In the genomic region with DNA sequence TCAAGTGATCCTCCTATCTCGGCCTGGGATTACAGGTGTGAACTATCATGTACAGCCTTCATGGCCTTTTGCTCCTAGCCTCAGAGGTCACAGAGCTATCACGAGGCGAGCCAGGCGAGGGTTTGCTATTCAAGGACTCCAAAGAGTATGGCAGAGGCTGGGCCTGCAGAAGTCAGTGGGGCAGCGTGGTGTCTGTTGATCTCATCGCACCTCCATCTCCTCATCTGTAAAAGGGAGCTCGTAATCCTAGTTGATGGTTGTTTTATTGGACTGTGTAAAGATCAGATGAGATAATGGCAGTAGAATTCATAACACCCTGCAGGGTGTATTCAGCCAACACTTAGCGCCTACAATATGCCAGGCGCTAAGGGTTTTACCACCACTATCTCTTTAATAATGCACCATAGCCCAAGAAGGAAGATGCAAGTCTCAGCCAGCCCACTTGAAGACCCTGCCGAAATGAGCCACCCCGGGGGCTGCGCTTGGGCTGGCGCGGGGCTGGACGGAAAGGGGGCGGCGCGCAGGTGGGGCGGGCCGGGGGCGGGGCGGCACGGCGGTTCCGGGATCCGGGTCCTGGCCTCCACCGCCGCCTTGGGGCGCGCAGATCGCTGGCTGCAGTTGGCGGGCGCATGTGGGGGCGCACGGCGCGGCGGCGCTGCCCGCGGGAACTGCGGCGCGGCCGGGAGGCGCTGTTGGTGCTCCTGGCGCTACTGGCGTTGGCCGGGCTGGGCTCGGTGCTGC, we compare ENCODE assay signal across 8 cellular contexts. TPM values are rescaled to one million over a fixed set of nuclear protein-coding genes. Genes with fewer than 3 reads are reported as not detected.
A peak's percentile ranks its signal among the peaks of the same experiment; 100 is the strongest.
DNase-seq lines count a peak whose midpoint lies in the region; ATAC-seq and TF ChIP-seq lines count a peak whose summit lies in the region.

TSS of gene GALNT12 (plus strand) at position 601 of the 741 bp plus-strand sequence. CDS start at position 630, 29 bp downstream.

- H3K79me2 ChIP-seq in HCT116 (ENCODE audit: insufficient read depth, low read length) = peaks cover 11% of the 10 kb centered on the region; the same call in 1 of the 2 replicates

- H3K27me3 ChIP-seq in CD4-positive, alpha-beta T cell (ENCODE audit: control insufficient read depth, insufficient read depth, low read length) = peaks cover 4% of the 10 kb centered on the region
- H3K27me3 ChIP-seq in HCT116 (ENCODE audit: insufficient read depth, low read length) (no peaks in the 10 kb centered on the region), Panc1 (ENCODE audit: control insufficient read depth, insufficient read depth, low read length) (peaks cover 2% of the 10 kb centered on the region; the same call in 1 of the 2 replicates), right cardiac atrium (ENCODE audit: control insufficient read depth, insufficient read depth) (no peaks in the 10 kb centered on the region), sigmoid colon (no peaks in the 10 kb centered on the region)

- H3K4me1 Mint-ChIP-seq in CD4-positive, alpha-beta T cell (ENCODE audit: low read depth) = peaks cover 27% of the 10 kb centered on the region

- in situ Hi-C loops in Panc1 (cut with HindIII; ENCODE audit: low pct_unique_long_range_greater_than_20kb, low sequenced_read_pairs) = no loop called here

- POLR2A ChIA-PET in CD4-positive, alpha-beta T cell (lab: Charles Lee) = interaction anchor here (1.3 to 5.4 kb wide), 3 partner anchors 10 to 1174 kb away, joined by 7 to 15 read pairs (median 9); partner anchors contain the start of genes ANKS6, NCBP1, TBC1D2 and TSTD2
- POLR2A ChIA-PET in HCT116 (lab: Charles Lee) (no interaction called here), Panc1 (lab: Charles Lee) (no interaction called here)

- peak in 9 of 10 experiments; percentile 26 to 60 (median 40) for DNase-seq in CD4-positive, alpha-beta T cell
- DNase-seq in HCT116 (ENCODE audit: low read depth, low spot score) (no peak), Panc1 (ENCODE audit: low read depth, low spot score) (no peak), right cardiac atrium (peak; percentile 46 to 68 (median 66)), sigmoid colon (peak; percentile 71), dedifferentiated amniotic fluid mesenchymal stem cell (ENCODE audit: extremely low spot score) (no peak), SIG-M5 treated with dmso at 0.1 percent for 504 hours (lab: John Stamatoyannopoulos, UW; ENCODE audit: unreplicated experiment) (no peak)
- DNase-seq in activated naive CD4-positive, alpha-beta T cell treated with anti-CD3 and anti-CD28 coated beads, Interleukin-2, amount 50 U/mL, for 72 hours (ENCODE audit: low spot score in 2 of 2) = peak in 1 of 2 donors; percentile 53

- no peak within 1 kb of the TSS for H3K27ac ChIP-seq in CD4-positive, alpha-beta T cell (ENCODE audit: low read depth, low read length)
- peak within 1 kb of the TSS; percentile 66 for H3K27ac ChIP-seq in HCT116 (ENCODE audit: low read depth, low read length)
- H3K27ac ChIP-seq in Panc1 (ENCODE audit: low read length) = no peak within 1 kb of the TSS
- H3K27ac ChIP-seq in right cardiac atrium (ENCODE audit: low read length) = no peak within 1 kb of the TSS
- H3K27ac ChIP-seq in sigmoid colon = peak within 1 kb of the TSS; percentile 83 to 90 (median 86)

- peak within 1 kb of the TSS; percentile 80 for H3K9ac ChIP-seq in HCT116 (ENCODE audit: low read length)

- peak within 1 kb of the TSS; percentile 87 for H2AFZ ChIP-seq in HCT116 (ENCODE audit: low read depth, low read length, poor library complexity, severe bottlenecking)

- no peak for TF ChIP-seq RAD21 in HCT116 (IDR thresholded peaks at IDR 0.05; ENCODE audit: low read depth)

- ATAC-seq in CD4-positive, alpha-beta T cell (ENCODE audit: poor library complexity) = peak; percentile 83
- ATAC-seq in HCT116 = peak; percentile 76
- ATAC-seq in Panc1 = peak; percentile 81
- peak; percentile 67 to 85 for ATAC-seq in activated naive CD4-positive, alpha-beta T cell treated with anti-CD3 and anti-CD28 coated beads, Interleukin-2, amount 50 U/mL, for 72 hours
- ATAC-seq in right cardiac atrium = peak; percentile 44 to 65

- intact Hi-C loops in CD4-positive, alpha-beta T cell (cut with DNase I, micrococcal nuclease) = loop anchor here in 1 of 2 experiments (1.0 to 10.0 kb wide), 6 partner anchors 9 to 1298 kb away; partner anchors contain the start of genes NCBP1, STX17 and TSTD2
- intact Hi-C loops in HCT116 (cut with micrococcal nuclease) (loop anchor here (2.0 kb wide), 1 partner anchor 334 kb away; no protein-coding TSS in a partner anchor), Panc1 (cut with micrococcal nuclease; ENCODE audit: unreplicated experiment) (no loop called here), right cardiac atrium (cut with DNase I) (no loop called here), sigmoid colon (cut with DNase I) (loop anchor here (5.0 to 10.0 kb wide), 4 partner anchors 40 to 1010 kb away; partner anchors contain the start of genes ALG2 and SEC61B)

- peak within 1 kb of the TSS; percentile 39 for H3K27ac Mint-ChIP-seq in CD4-positive, alpha-beta T cell
- peak within 1 kb of the TSS; percentile 21 to 68 for H3K27ac Mint-ChIP-seq in activated naive CD4-positive, alpha-beta T cell treated with anti-CD3 and anti-CD28 coated beads, Interleukin-2, amount 50 U/mL, for 72 hours

- H4K20me1 ChIP-seq in HCT116 (ENCODE audit: insufficient read depth) = no peaks in the 10 kb centered on the region

- 10% methylated on average over 50 of the region's 50 CpGs for WGBS in right cardiac atrium
- WGBS in sigmoid colon, 2 donors = 2 to 8% methylated on average over 50 of the region's 50 CpGs

- H3K9me2 ChIP-seq in HCT116 (ENCODE audit: insufficient read depth) = no peaks in the 10 kb centered on the region

- RAD21 ChIA-PET in HCT116 (lab: Charles Lee; ENCODE audit: low non-redundant PET in 1 of 2, low total read pairs in 2 of 2, uncharacterized antibody in 2 of 2, unreplicated experiment in 2 of 2) = interaction anchor here in 1 of 2 experiments (0.7 kb wide), 1 partner anchor 41 kb away, joined by 3 read pairs; no protein-coding TSS in a partner anchor

- H3K9me3 ChIP-seq in CD4-positive, alpha-beta T cell (ENCODE audit: control insufficient read depth, low read length) = no peaks in the 10 kb centered on the region
- H3K9me3 ChIP-seq in HCT116 (ENCODE audit: control insufficient read depth in 1 of 2, insufficient read depth in 1 of 2, low read depth in 1 of 2, low read length in 2 of 2) (no peaks in the 10 kb centered on the region), Panc1 (ENCODE audit: control insufficient read depth, insufficient read depth, low read depth, low read length) (no peaks in the 10 kb centered on the region), right cardiac atrium (ENCODE audit: control insufficient read depth, low read length) (no peaks in the 10 kb centered on the region), sigmoid colon (no peaks in the 10 kb centered on the region)

- H3K4me3 Mint-ChIP-seq in CD4-positive, alpha-beta T cell = peak within 1 kb of the TSS; percentile 94

- TF ChIP-seq CTCF in CD4-positive, alpha-beta T cell (IDR thresholded peaks at IDR 0.05) = no peak
- TF ChIP-seq CTCF in HCT116 (IDR thresholded peaks at IDR 0.05 in 2 of 3, conservative IDR thresholded peaks at IDR 0.05 in 1 of 3; ENCODE audit: borderline replicate concordance in 1 of 3, insufficient read depth in 1 of 3, low read depth in 2 of 3, low read length in 2 of 3) = no peak
- TF ChIP-seq CTCF in Panc1 (IDR thresholded peaks at IDR 0.05) = no peak
- TF ChIP-seq CTCF in sigmoid colon (IDR thresholded peaks at IDR 0.05) = no peak

- no peaks in the 10 kb centered on the region for H3K36me3 ChIP-seq in HCT116 (ENCODE audit: control insufficient read depth in 1 of 2, insufficient read depth in 2 of 2, low read length in 2 of 2)
- H3K36me3 ChIP-seq in Panc1 (ENCODE audit: control insufficient read depth, insufficient read depth, low read length) = peaks cover 4% of the 10 kb centered on the region; the same call in 1 of the 2 replicates
- H3K36me3 ChIP-seq in sigmoid colon = no peaks in the 10 kb centered on the region

- peaks cover 31 to 52% of the 10 kb centered on the region in 2 experiments for H3K4me1 ChIP-seq in HCT116 (ENCODE audit: control insufficient read depth in 1 of 2, insufficient read depth in 2 of 2, low read length in 2 of 2)
- H3K4me1 ChIP-seq in Panc1 (ENCODE audit: control insufficient read depth, insufficient read depth, low read length) = 0 out of 2 replicates have a peak, but pooled peaks cover 3% of the 10 kb centered on the region
- H3K4me1 ChIP-seq in right cardiac atrium (ENCODE audit: control insufficient read depth, insufficient read depth, low read length) = no peaks in the 10 kb centered on the region
- H3K4me1 ChIP-seq in sigmoid colon = peaks cover 0 to 68% (median 51%) of the 10 kb centered on the region in 4 donors

- TF ChIP-seq POLR2A in HCT116 (IDR thresholded peaks at IDR 0.05; ENCODE audit: borderline replicate concordance, extremely low read depth, insufficient read depth, insufficient read length) (peak; percentile 38), sigmoid colon (IDR thresholded peaks at IDR 0.05) (no peak)

- BruUV-seq in HCT116 (replicated peaks; lab: Mats Ljungman, UMichigan) (no TSS peak), Panc1 (replicated peaks; lab: Mats Ljungman, UMichigan) (no TSS peak)

- CTCF ChIA-PET in CD4-positive, alpha-beta T cell (lab: Charles Lee) = interaction anchor here (1.1 kb wide), 2 partner anchors 10 kb away, joined by 3 read pairs; no protein-coding TSS in a partner anchor
- CTCF ChIA-PET in HCT116 (lab: Charles Lee) (interaction anchor here (0.7 to 2.8 kb wide), 5 partner anchors 7 to 333 kb away, joined by 3 to 14 read pairs (median 12); no protein-coding TSS in a partner anchor), Panc1 (lab: Charles Lee) (interaction anchor here (0.7 kb wide), 1 partner anchor 14 kb away, joined by 10 read pairs; no protein-coding TSS in a partner anchor)

- H3K4me3 ChIP-seq in HCT116 (replicated peaks in 1 of 2; ENCODE audit: low read depth in 1 of 2, low read length in 2 of 2) (peak within 1 kb of the TSS; percentile 68 to 79), Panc1 (ENCODE audit: low read depth in 2 of 2, low read length in 2 of 2) (peak within 1 kb of the TSS; percentile 41 to 47), right cardiac atrium (ENCODE audit: low read length) (peak within 1 kb of the TSS; percentile 69), sigmoid colon (peak within 1 kb of the TSS; percentile 42 to 64 (median 62))

- peak within 1 kb of the TSS; percentile 97 for H3K4me2 ChIP-seq in HCT116 (ENCODE audit: low read length)

- peaks cover 8% of the 10 kb centered on the region for H3K27me3 Mint-ChIP-seq in CD4-positive, alpha-beta T cell

- H3K9me3 Mint-ChIP-seq in CD4-positive, alpha-beta T cell = no peaks in the 10 kb centered on the region
- H3K9me3 Mint-ChIP-seq in activated naive CD4-positive, alpha-beta T cell treated with anti-CD3 and anti-CD28 coated beads, Interleukin-2, amount 50 U/mL, for 72 hours = peaks cover 0 to 3% of the 10 kb centered on the region in 2 donors

- TF ChIP-seq EP300 in sigmoid colon (IDR thresholded peaks at IDR 0.05) = no peak

- H3K36me3 Mint-ChIP-seq in CD4-positive, alpha-beta T cell (ENCODE audit: low read depth) = no peaks in the 10 kb centered on the region
- H3K36me3 Mint-ChIP-seq in activated naive CD4-positive, alpha-beta T cell treated with anti-CD3 and anti-CD28 coated beads, Interleukin-2, amount 50 U/mL, for 72 hours = no peaks in the 10 kb centered on the region

RNA-seq across cellular contexts. Expression of gene GALNT12, which starts in this region (rescaled TPM):
- total RNA-seq in CD4-positive, alpha-beta T cell = 10 to 100 TPM in 1 of 2 experiments, 1 to 10 TPM in 1; 8.7 to 11.5 TPM
- total RNA-seq in HCT116 (2021; ENCODE audit: unreplicated experiment) = 31.2 TPM
- 30.0 and 30.3 TPM in 2 replicates for polyA plus RNA-seq in HCT116 (2012)
- total RNA-seq in Panc1 (2021; ENCODE audit: unreplicated experiment) = 3.3 TPM
- 2.1 TPM for polyA plus RNA-seq in Panc1 (2012; ENCODE audit: insufficient read length)
- 10 to 100 TPM in 1 of 2 donors, 1 to 10 TPM in 1; 8.1 to 12.0 TPM for total RNA-seq in activated naive CD4-positive, alpha-beta T cell treated with anti-CD3 and anti-CD28 coated beads, Interleukin-2, amount 50 U/mL, for 72 hours
- 1 to 10 TPM in 1 of 4 donors, under 1 TPM in 3; 0.68 to 1.3 (median 0.92) TPM for total RNA-seq in right cardiac atrium
- 0.29 TPM for polyA plus RNA-seq in right cardiac atrium
- total RNA-seq in sigmoid colon = 10 to 100 TPM; 11.5 to 18.9 (median 15.7) TPM
- polyA plus RNA-seq in sigmoid colon = 10 to 100 TPM; 23.6 to 34.2 (median 30.5) TPM

Comparison
In these comparisons a context has a peak if more than half of its experiments do, and no peak if none do; other contexts are left out.
1. RNA of gene GALNT12 (polyA plus RNA-seq): 23.6 to 34.2 TPM in sigmoid colon; 0.29 TPM in right cardiac atrium (single experiment); every median in the first group is over 10 times any median in the second.
2. DNase-seq: peak in CD4-positive, alpha-beta T cell (9 of 10), right cardiac atrium (3 of 3) and sigmoid colon (single experiment); none in HCT116 (single experiment), Panc1 (single experiment), dedifferentiated amniotic fluid mesenchymal stem cell (single experiment) and SIG-M5 treated with dmso at 0.1 percent for 504 hours (single experiment).
3. H3K27ac ChIP-seq: peak in HCT116 (single experiment) and sigmoid colon (4 of 4); none in CD4-positive, alpha-beta T cell (single experiment), Panc1 (single experiment) and right cardiac atrium (single experiment).
4. intact Hi-C loops: an anchor here in HCT116 (2.0 kb wide) and sigmoid colon (5.0 to 10.0 kb wide); none called in Panc1 and right cardiac atrium.
5. Peak in every context shown above with its lines, with median percentiles within 50 percentile points of each other: ATAC-seq and H3K4me3 ChIP-seq.